ENCODE assay signal across 19 cellular contexts in the genomic region with DNA sequence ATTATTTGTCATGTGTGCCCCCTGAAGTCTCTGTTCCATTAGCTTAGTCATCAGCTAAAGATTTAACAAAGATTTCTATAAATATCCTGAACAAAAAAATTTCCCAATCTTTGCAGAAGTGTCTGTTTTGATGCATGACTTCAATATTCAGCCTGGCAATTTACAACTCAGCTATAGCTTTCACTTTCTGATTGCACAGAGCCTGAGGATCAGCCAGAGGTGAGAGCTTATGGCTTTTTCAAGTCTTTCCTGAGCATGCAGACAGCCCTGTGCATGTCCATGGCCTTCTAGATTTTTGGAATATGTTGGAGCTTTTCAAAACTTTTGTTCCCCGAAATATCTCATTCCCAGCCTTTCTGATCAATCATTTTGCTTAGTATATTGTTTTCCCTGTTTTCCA.
A peak's percentile ranks its signal among the peaks of the same experiment; 100 is the strongest.
DNase-seq lines count a peak whose midpoint lies in the region; ATAC-seq, FAIRE-seq and TF ChIP-seq lines count a peak whose summit lies in the region.
"Had no signal": no experiment of that assay in that cellular context is flagged by ENCODE, and none has a peak within 500 bp of the region (broad histone marks: within the 10 kb centered on the region; RNA-seq: fewer than 3 reads in every experiment).

No MANE protein-coding gene starts in this region.

- H3K9me3 Mint-ChIP-seq in T-helper 2 cell treated with Interferon-gamma antibody and Interleukin-4, amounts not matched to agents 5 μg/mL and 100 μg/mL, for 36 hours: no peaks in the 10 kb centered on the region
- H3K9me3 Mint-ChIP-seq: activated naive CD4-positive, alpha-beta T cell treated with anti-CD3 and anti-CD28 coated beads, Interleukin-2, amount 50 U/mL, for 24 hours; naive thymus-derived CD8-positive, alpha-beta T cell; stimulated activated naive CD8-positive, alpha-beta T cell treated with anti-CD3 and anti-CD28 coated beads, Interleukin-15, Interleukin-2, amounts not matched to agents 100 ng/mL and 50 ng/mL, for 24 hours had no signal

- peak; percentile 80 for FAIRE-seq in islet of Langerhans (lab: Jason Lieb, UNC)
- FAIRE-seq: D721Med had no signal

- TF ChIP-seq CTCF in GM13976 (IDR thresholded peaks at IDR 0.05; ENCODE audit: borderline replicate concordance, control extremely low read depth, extremely low read depth, insufficient read depth, missing control alignments): no peak

- H3K4me1 Mint-ChIP-seq in T-helper 2 cell treated with Interferon-gamma antibody and Interleukin-4, amounts not matched to agents 5 μg/mL and 100 μg/mL, for 36 hours (ENCODE audit: low read depth): no peaks in the 10 kb centered on the region
- H3K4me1 Mint-ChIP-seq: naive thymus-derived CD8-positive, alpha-beta T cell had no signal

- ATAC-seq in HG03520 (IDR thresholded peaks at IDR 0.05; ENCODE audit: unreplicated experiment) (no peak), Right ventricle myocardium inferior (no peak), HG02798 (IDR thresholded peaks at IDR 0.05; ENCODE audit: poor library complexity, unreplicated experiment) (no peak)
- ATAC-seq: activated CD4-positive, alpha-beta T cell treated with anti-CD3 and anti-CD28 coated beads for 36 hours; foreskin keratinocyte; naive thymus-derived CD8-positive, alpha-beta T cell; psoas muscle had no signal

- peak overlapping the region; percentile 5 for H3K4me3 Mint-ChIP-seq in T-helper 2 cell treated with Interferon-gamma antibody and Interleukin-4, amounts not matched to agents 5 μg/mL and 100 μg/mL, for 36 hours
- H3K4me3 Mint-ChIP-seq: activated CD4-positive, alpha-beta T cell treated with anti-CD3 and anti-CD28 coated beads for 36 hours; activated naive CD4-positive, alpha-beta T cell treated with anti-CD3 and anti-CD28 coated beads, Interleukin-2, amount 50 U/mL, for 24 hours; naive thymus-derived CD8-positive, alpha-beta T cell; stimulated activated naive CD8-positive, alpha-beta T cell treated with anti-CD3 and anti-CD28 coated beads, Interleukin-15, Interleukin-2, amounts not matched to agents 100 ng/mL and 50 ng/mL, for 24 hours had no signal

- intact Hi-C loops in Right ventricle myocardium inferior (cut with DNase I): no loop called here

- no peaks in the 10 kb centered on the region for H3K36me3 Mint-ChIP-seq in T-helper 2 cell treated with Interferon-gamma antibody and Interleukin-4, amounts not matched to agents 5 μg/mL and 100 μg/mL, for 36 hours (ENCODE audit: low read depth)
- H3K36me3 Mint-ChIP-seq: activated naive CD4-positive, alpha-beta T cell treated with anti-CD3 and anti-CD28 coated beads, Interleukin-2, amount 50 U/mL, for 24 hours; naive thymus-derived CD8-positive, alpha-beta T cell had no signal

- in situ Hi-C loops in GM13976 (cut with MboI; ENCODE audit: low sequenced_read_pairs, unreplicated experiment): no loop called here

- H3K27ac Mint-ChIP-seq in T-helper 2 cell treated with Interferon-gamma antibody and Interleukin-4, amounts not matched to agents 5 μg/mL and 100 μg/mL, for 36 hours: no peak overlapping the region
- H3K27ac Mint-ChIP-seq: activated CD4-positive, alpha-beta T cell treated with anti-CD3 and anti-CD28 coated beads for 36 hours; activated naive CD4-positive, alpha-beta T cell treated with anti-CD3 and anti-CD28 coated beads, Interleukin-2, amount 50 U/mL, for 24 hours; stimulated activated naive CD8-positive, alpha-beta T cell treated with anti-CD3 and anti-CD28 coated beads, Interleukin-15, Interleukin-2, amounts not matched to agents 100 ng/mL and 50 ng/mL, for 24 hours had no signal

- DNase-seq in EL: peak; percentile 3
- DNase-seq in LHCN-M2 (ENCODE audit: low read depth): peak; percentile 18
- no peak for DNase-seq in T-helper 2 cell treated with Interferon-gamma antibody and Interleukin-4, amounts not matched to agents 5 μg/mL and 100 μg/mL, for 36 hours (ENCODE audit: low spot score)
- no peak for DNase-seq in Right ventricle myocardium inferior (ENCODE audit: missing footprints)
- DNase-seq in GM13976 (ENCODE audit: low spot score): no peak
- DNase-seq: activated CD4-positive, alpha-beta T cell treated with anti-CD3 and anti-CD28 coated beads for 36 hours; AML-193; Kasumi-1; mammary epithelial cell; naive thymus-derived CD8-positive, alpha-beta T cell; NCI-H2107; psoas muscle had no signal

- H3K27me3 Mint-ChIP-seq in T-helper 2 cell treated with Interferon-gamma antibody and Interleukin-4, amounts not matched to agents 5 μg/mL and 100 μg/mL, for 36 hours (ENCODE audit: low read depth): no peaks in the 10 kb centered on the region
- H3K27me3 Mint-ChIP-seq: activated CD4-positive, alpha-beta T cell treated with anti-CD3 and anti-CD28 coated beads for 36 hours; activated naive CD4-positive, alpha-beta T cell treated with anti-CD3 and anti-CD28 coated beads, Interleukin-2, amount 50 U/mL, for 24 hours had no signal

Comparison
In these comparisons a context has a peak if more than half of its experiments do, and no peak if none do; other contexts are left out.
1. DNase-seq: peak in EL (single experiment) and LHCN-M2 (single experiment); none in T-helper 2 cell treated with Interferon-gamma antibody and Interleukin-4, amounts not matched to agents 5 μg/mL and 100 μg/mL, for 36 hours (single experiment), Right ventricle myocardium inferior (single experiment) and GM13976 (single experiment).